Comparison of ENCODE assay signal across 8 cellular contexts in the genomic region with DNA sequence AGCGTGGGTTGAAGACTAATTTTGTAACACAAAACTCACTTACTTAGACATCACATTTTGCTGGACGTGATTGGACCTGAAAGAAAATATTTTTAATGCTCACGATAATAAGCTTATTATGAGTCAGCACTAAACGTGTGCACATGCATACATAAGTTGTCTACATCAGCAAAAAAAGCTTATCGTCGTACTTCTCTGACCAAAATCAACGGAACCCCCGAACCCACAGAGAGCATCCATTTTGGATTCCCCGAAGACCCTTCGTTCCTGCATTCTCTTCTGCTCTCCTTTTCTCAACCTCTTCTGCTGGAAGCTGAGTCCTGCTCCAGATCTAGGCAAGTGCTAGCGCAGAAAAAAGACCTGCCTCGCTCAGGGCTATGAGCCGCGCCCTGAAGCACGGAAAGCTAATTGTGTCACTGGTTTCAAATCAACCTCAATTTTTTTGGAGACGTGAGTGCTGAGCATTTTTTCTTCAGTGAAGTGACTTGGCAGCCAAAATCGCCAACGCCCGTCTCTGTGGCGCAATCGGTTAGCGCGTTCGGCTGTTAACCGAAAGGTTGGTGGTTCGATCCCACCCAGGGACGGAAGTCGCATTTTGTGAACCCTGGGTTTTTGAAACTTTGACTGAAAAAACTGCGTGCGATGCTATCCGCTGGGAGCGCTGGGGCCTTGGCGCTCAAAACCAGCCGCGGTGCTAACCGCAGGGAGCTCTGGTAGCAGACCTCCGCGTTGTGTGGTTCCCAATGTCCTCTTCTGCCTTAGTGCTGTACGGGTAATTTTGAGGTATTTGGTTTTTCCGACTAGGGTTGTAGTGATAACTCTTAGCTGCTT. TPM values are rescaled to one million over a fixed set of nuclear protein-coding genes. Genes with fewer than 3 reads are reported as not detected.
DNase-seq lines count a peak whose midpoint lies in the region; ATAC-seq and TF ChIP-seq lines count a peak whose summit lies in the region.
"Not testable (repeated sequence)": the region's sequence is repeated elsewhere in the genome, so short reads cannot be mapped to it uniquely, and the experiment has no call there.

No MANE protein-coding gene starts in this region.

- not testable (repeated sequence) for H3K27me3 Mint-ChIP-seq in activated CD4-positive, alpha-beta T cell treated with anti-CD3 and anti-CD28 coated beads, Interleukin-2, amount 10 ng/mL, durations not matched to agents 7 days and 5 days

- peak overlapping the region; percentile 53 to 55 for H3K27ac ChIP-seq in coronary artery

- H3K4me1 Mint-ChIP-seq in activated CD4-positive, alpha-beta T cell treated with anti-CD3 and anti-CD28 coated beads, Interleukin-2, amount 10 ng/mL, durations not matched to agents 7 days and 5 days: peaks cover 46% of the 10 kb centered on the region

- peak; percentile 41 for ATAC-seq in GM19025 (IDR thresholded peaks at IDR 0.05; ENCODE audit: low read depth, unreplicated experiment)
- peak; percentile 56 for ATAC-seq in HG03280 (IDR thresholded peaks at IDR 0.05; ENCODE audit: unreplicated experiment)
- ATAC-seq in left lobe of liver: peak; percentile 88

- DNase-seq in AG20443 (ENCODE audit: low spot score): peak; percentile 67
- DNase-seq in NCI-H526 (lab: John Stamatoyannopoulos, UW): peak; percentile 80 to 94
- peak; percentile 88 for DNase-seq in activated CD4-positive, alpha-beta T cell treated with anti-CD3 and anti-CD28 coated beads, Interleukin-2, amount 10 ng/mL, durations not matched to agents 7 days and 5 days
- not testable (repeated sequence) for DNase-seq in coronary artery (ENCODE audit: low spot score)
- DNase-seq in left lobe of liver (ENCODE audit: low spot score): peak; percentile 85
- DNase-seq in stimulated activated CD4-positive, alpha-beta T cell treated with anti-CD3 and anti-CD28 coated beads, Interleukin-1b, Interleukin-23, amount 100 ng/mL, for 4 hours (ENCODE audit: low read depth in 2 of 2): peak; percentile 98

- POLR2A ChIA-PET in activated CD4-positive, alpha-beta T cell treated with anti-CD3 and anti-CD28 coated beads, Interleukin-2, amount 10 ng/mL, durations not matched to agents 7 days and 5 days (lab: Charles Lee): not testable (repeated sequence)

- H3K27ac Mint-ChIP-seq in activated CD4-positive, alpha-beta T cell treated with anti-CD3 and anti-CD28 coated beads, Interleukin-2, amount 10 ng/mL, durations not matched to agents 7 days and 5 days: peak overlapping the region; percentile 93

- H3K9me3 Mint-ChIP-seq in activated CD4-positive, alpha-beta T cell treated with anti-CD3 and anti-CD28 coated beads, Interleukin-2, amount 10 ng/mL, durations not matched to agents 7 days and 5 days: not testable (repeated sequence)

- H3K36me3 Mint-ChIP-seq in activated CD4-positive, alpha-beta T cell treated with anti-CD3 and anti-CD28 coated beads, Interleukin-2, amount 10 ng/mL, durations not matched to agents 7 days and 5 days (ENCODE audit: low read depth): not testable (repeated sequence)

- peak overlapping the region; percentile 66 for H3K4me3 ChIP-seq in coronary artery

- TF ChIP-seq CTCF in coronary artery (IDR thresholded peaks at IDR 0.05): not testable (repeated sequence)

- H3K4me3 Mint-ChIP-seq in activated CD4-positive, alpha-beta T cell treated with anti-CD3 and anti-CD28 coated beads, Interleukin-2, amount 10 ng/mL, durations not matched to agents 7 days and 5 days: peak overlapping the region; percentile 80

- CTCF ChIA-PET in activated CD4-positive, alpha-beta T cell treated with anti-CD3 and anti-CD28 coated beads, Interleukin-2, amount 10 ng/mL, durations not matched to agents 7 days and 5 days (lab: Charles Lee): interaction anchor here (0.7 kb wide), 1 partner anchor 9 kb away, joined by 3 read pairs; no protein-coding TSS in a partner anchor

RNA-seq across cellular contexts. Expression of gene FCGR3A, which starts 9.7 kb away (rescaled TPM):
- not detected for total RNA-seq in activated CD4-positive, alpha-beta T cell treated with anti-CD3 and anti-CD28 coated beads, Interleukin-2, amount 10 ng/mL, durations not matched to agents 7 days and 5 days
- total RNA-seq in left lobe of liver: 25.2 TPM

RNA-seq across cellular contexts. Expression of gene HSPA6, which starts 15.6 kb away (rescaled TPM):
- under 1 TPM in 1 of 2 experiments, not detected in 1; 0.07 TPM for total RNA-seq in activated CD4-positive, alpha-beta T cell treated with anti-CD3 and anti-CD28 coated beads, Interleukin-2, amount 10 ng/mL, durations not matched to agents 7 days and 5 days
- total RNA-seq in left lobe of liver: 0.48 TPM

RNA-seq across cellular contexts. Expression of gene FCGR2A, which starts 34.7 kb away (rescaled TPM):
- not detected for total RNA-seq in activated CD4-positive, alpha-beta T cell treated with anti-CD3 and anti-CD28 coated beads, Interleukin-2, amount 10 ng/mL, durations not matched to agents 7 days and 5 days
- total RNA-seq in left lobe of liver: 4.0 TPM

Comparison
In these comparisons a context has a peak if more than half of its experiments do, and no peak if none do; other contexts are left out.
1. RNA of gene FCGR3A, which starts 9.7 kb away (total RNA-seq): 25.2 TPM in left lobe of liver (single experiment); not detected in activated CD4-positive, alpha-beta T cell treated with anti-CD3 and anti-CD28 coated beads, Interleukin-2, amount 10 ng/mL, durations not matched to agents 7 days and 5 days; every median in the first group is over 10 times any median in the second.
2. Peak in every context shown above with its lines, with median percentiles within 50 percentile points of each other: ATAC-seq.